In genomic region chr1:16385659-16386453, GRCh38 we compare ENCODE assay signal across 1 cellular context.
TF ChIP-seq lines count a peak whose summit lies in the region.

No MANE protein-coding gene starts in this region.

TF ChIP-seq in HCT116, 20 proteins besides CTCF, POLR2A, EP300 and RAD21 (continued from another document):
- TF ChIP-seq, protein P1, sequence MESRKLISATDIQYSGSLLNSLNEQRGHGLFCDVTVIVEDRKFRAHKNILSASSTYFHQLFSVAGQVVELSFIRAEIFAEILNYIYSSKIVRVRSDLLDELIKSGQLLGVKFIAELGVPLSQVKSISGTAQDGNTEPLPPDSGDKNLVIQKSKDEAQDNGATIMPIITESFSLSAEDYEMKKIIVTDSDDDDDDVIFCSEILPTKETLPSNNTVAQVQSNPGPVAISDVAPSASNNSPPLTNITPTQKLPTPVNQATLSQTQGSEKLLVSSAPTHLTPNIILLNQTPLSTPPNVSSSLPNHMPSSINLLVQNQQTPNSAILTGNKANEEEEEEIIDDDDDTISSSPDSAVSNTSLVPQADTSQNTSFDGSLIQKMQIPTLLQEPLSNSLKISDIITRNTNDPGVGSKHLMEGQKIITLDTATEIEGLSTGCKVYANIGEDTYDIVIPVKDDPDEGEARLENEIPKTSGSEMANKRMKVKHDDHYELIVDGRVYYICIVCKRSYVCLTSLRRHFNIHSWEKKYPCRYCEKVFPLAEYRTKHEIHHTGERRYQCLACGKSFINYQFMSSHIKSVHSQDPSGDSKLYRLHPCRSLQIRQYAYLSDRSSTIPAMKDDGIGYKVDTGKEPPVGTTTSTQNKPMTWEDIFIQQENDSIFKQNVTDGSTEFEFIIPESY (IDR thresholded peaks at IDR 0.05; ENCODE audit: extremely low read depth, insufficient replicate concordance, low read length): no peak
- TF ChIP-seq FOSL1 (IDR thresholded peaks at IDR 0.05; ENCODE audit: low read depth): no peak
- TF ChIP-seq YY1 (IDR thresholded peaks at IDR 0.05; ENCODE audit: extremely low read depth, insufficient replicate concordance, low read depth, low read length): no peak
- TF ChIP-seq MAX (IDR thresholded peaks at IDR 0.05): no peak
- no peak for TF ChIP-seq EZH2phosphoT487 (IDR thresholded peaks at IDR 0.05; ENCODE audit: borderline replicate concordance)
